In genomic region chr21:23725576-23725975, GRCh38 we compare ENCODE assay signal across 26 cellular contexts.
DNase-seq lines count a peak whose midpoint lies in the region; ATAC-seq, FAIRE-seq and TF ChIP-seq lines count a peak whose summit lies in the region.
"Had no signal": no experiment of that assay in that cellular context is flagged by ENCODE, and none has a peak within 500 bp of the region (broad histone marks: within the 10 kb centered on the region; RNA-seq: fewer than 3 reads in every experiment).

No MANE protein-coding gene starts in this region.

- H2AFZ ChIP-seq in SK-N-SH (ENCODE audit: low read depth), result no peak overlapping the region

- FAIRE-seq in D721Med (lab: Jason Lieb, UNC), result no peak
- FAIRE-seq: G401.6 had no signal

- H3K4me3 ChIP-seq in SK-N-SH (ENCODE audit: low read depth in 2 of 2, low read length in 1 of 2), result no peak overlapping the region
- H3K4me3 ChIP-seq: esophagus squamous epithelium, SJCRH30, tibial artery had no signal

- no peaks in the 10 kb centered on the region for H3K79me2 ChIP-seq in SK-N-SH (ENCODE audit: insufficient read depth)

- no peak overlapping the region for H3K27ac Mint-ChIP-seq in activated CD4-positive, alpha-beta T cell treated with anti-CD3 and anti-CD28 coated beads, Interleukin-2, amount 10 ng/mL, durations not matched to agents 7 days and 5 days
- H3K27ac Mint-ChIP-seq: activated naive CD8-positive, alpha-beta T cell treated with anti-CD3 and anti-CD28 coated beads for 36 hours; activated T-helper 1 cell treated with anti-CD3 and anti-CD28 coated beads, Interleukin-12 subunit alpha, Interleukin-12 subunit beta, Interleukin-2, Interleukin-4 antibody, amounts not matched to agents 30 ng/mL and 10 ng/mL and 1 ng/mL, durations not matched to agents 14 hours and 24 hours and 36 hours; nephron had no signal

- H3K9ac ChIP-seq in SK-N-SH, result no peak overlapping the region
- H3K9ac ChIP-seq: KMS-11 had no signal

- ATAC-seq in GM21529 (IDR thresholded peaks at IDR 0.05; ENCODE audit: unreplicated experiment), result no peak
- ATAC-seq: HCT116; stimulated activated naive CD8-positive, alpha-beta T cell treated with anti-CD3 and anti-CD28 coated beads, Interleukin-15, Interleukin-2, amounts not matched to agents 100 U/mL and 50 U/mL, for 24 hours had no signal

- no peak overlapping the region for H3K4me3 Mint-ChIP-seq in activated CD4-positive, alpha-beta T cell treated with anti-CD3 and anti-CD28 coated beads, Interleukin-2, amount 10 ng/mL, durations not matched to agents 7 days and 5 days
- H3K4me3 Mint-ChIP-seq: activated naive CD8-positive, alpha-beta T cell treated with anti-CD3 and anti-CD28 coated beads for 36 hours; activated T-helper 1 cell treated with anti-CD3 and anti-CD28 coated beads, Interleukin-12 subunit alpha, Interleukin-12 subunit beta, Interleukin-2, Interleukin-4 antibody, amounts not matched to agents 30 ng/mL and 10 ng/mL and 1 ng/mL, durations not matched to agents 14 hours and 24 hours and 36 hours; nephron had no signal

- WGBS in SK-N-SH (ENCODE audit: low lambda C conversion rate), result 50% methylated on average over 3 of the region's 3 CpGs

- no peaks in the 10 kb centered on the region for H3K4me1 Mint-ChIP-seq in activated CD4-positive, alpha-beta T cell treated with anti-CD3 and anti-CD28 coated beads, Interleukin-2, amount 10 ng/mL, durations not matched to agents 7 days and 5 days
- H3K4me1 Mint-ChIP-seq: activated naive CD8-positive, alpha-beta T cell treated with anti-CD3 and anti-CD28 coated beads for 36 hours; nephron had no signal

- H3K27ac ChIP-seq in 22Rv1, result no peak overlapping the region
- no peak overlapping the region for H3K27ac ChIP-seq in SK-N-SH (ENCODE audit: low read depth in 2 of 2, low read length in 1 of 2)
- H3K27ac ChIP-seq: esophagus squamous epithelium, HL-60, KMS-11, SJCRH30, tibial artery had no signal

- CTCF ChIA-PET in SK-N-SH (lab: Yijun Ruan, JAX), result no interaction called here
- CTCF ChIA-PET in activated CD4-positive, alpha-beta T cell treated with anti-CD3 and anti-CD28 coated beads, Interleukin-2, amount 10 ng/mL, durations not matched to agents 7 days and 5 days (lab: Charles Lee), result no interaction called here

- no peak for TF ChIP-seq EP300 in Ishikawa (IDR thresholded peaks at IDR 0.05; ENCODE audit: borderline replicate concordance)
- no peak for TF ChIP-seq EP300 in SK-N-SH (IDR thresholded peaks at IDR 0.05; ENCODE audit: borderline replicate concordance in 1 of 2, low read depth in 1 of 2, low read length in 1 of 2)

- H3K36me3 Mint-ChIP-seq in activated CD4-positive, alpha-beta T cell treated with anti-CD3 and anti-CD28 coated beads, Interleukin-2, amount 10 ng/mL, durations not matched to agents 7 days and 5 days (ENCODE audit: low read depth), result no peaks in the 10 kb centered on the region
- H3K36me3 Mint-ChIP-seq: activated naive CD8-positive, alpha-beta T cell treated with anti-CD3 and anti-CD28 coated beads for 36 hours had no signal

- no peaks in the 10 kb centered on the region for H3K27me3 ChIP-seq in SK-N-SH (ENCODE audit: insufficient read depth)
- H3K27me3 ChIP-seq: esophagus squamous epithelium, SJCRH30, tibial artery had no signal

- H3K9me2 ChIP-seq in SK-N-SH, result no peaks in the 10 kb centered on the region

- no peaks in the 10 kb centered on the region for H4K20me1 ChIP-seq in SK-N-SH (ENCODE audit: insufficient read depth)

- no peaks in the 10 kb centered on the region for H3K4me1 ChIP-seq in SK-N-SH (ENCODE audit: control insufficient read depth in 1 of 2, insufficient read depth in 2 of 2, low read depth in 1 of 2, low read length in 1 of 2)
- H3K4me1 ChIP-seq: esophagus squamous epithelium, SJCRH30, tibial artery had no signal

- TF ChIP-seq CTCF in 22Rv1 (IDR thresholded peaks at IDR 0.05) (peak; percentile 15; the same call in 1 of the 2 replicates), D721Med (IDR thresholded peaks at IDR 0.05; ENCODE audit: insufficient read depth, missing control alignments) (peak; percentile 13), SK-N-SH (IDR thresholded peaks at IDR 0.05) (no peak)

- peaks cover 3% of the 10 kb centered on the region for H3K9me3 Mint-ChIP-seq in activated CD4-positive, alpha-beta T cell treated with anti-CD3 and anti-CD28 coated beads, Interleukin-2, amount 10 ng/mL, durations not matched to agents 7 days and 5 days
- H3K9me3 Mint-ChIP-seq: activated naive CD8-positive, alpha-beta T cell treated with anti-CD3 and anti-CD28 coated beads for 36 hours; activated T-helper 1 cell treated with anti-CD3 and anti-CD28 coated beads, Interleukin-12 subunit alpha, Interleukin-12 subunit beta, Interleukin-2, Interleukin-4 antibody, amounts not matched to agents 30 ng/mL and 10 ng/mL and 1 ng/mL, durations not matched to agents 14 hours and 24 hours and 36 hours had no signal

- H3K36me3 ChIP-seq in SK-N-SH (replicated peaks in 1 of 2; ENCODE audit: control insufficient read depth in 1 of 2, insufficient read depth in 2 of 2, low read length in 1 of 2), result no peaks in the 10 kb centered on the region
- H3K36me3 ChIP-seq: esophagus squamous epithelium, SJCRH30, tibial artery had no signal

- POLR2A ChIA-PET in SK-N-SH (lab: Yijun Ruan, JAX), result no interaction called here
- POLR2A ChIA-PET in activated CD4-positive, alpha-beta T cell treated with anti-CD3 and anti-CD28 coated beads, Interleukin-2, amount 10 ng/mL, durations not matched to agents 7 days and 5 days (lab: Charles Lee), result no interaction called here

- H3K27me3 Mint-ChIP-seq in activated CD4-positive, alpha-beta T cell treated with anti-CD3 and anti-CD28 coated beads, Interleukin-2, amount 10 ng/mL, durations not matched to agents 7 days and 5 days, result no peaks in the 10 kb centered on the region

- H3F3A ChIP-seq in SK-N-SH (replicated peaks; ENCODE audit: insufficient read depth), result no peaks in the 10 kb centered on the region

- peak; percentile 21 for TF ChIP-seq RAD21 in Ishikawa (IDR thresholded peaks at IDR 0.05; ENCODE audit: low read depth)
- no peak for TF ChIP-seq RAD21 in SK-N-SH (IDR thresholded peaks at IDR 0.05; ENCODE audit: low read length)

- H3K4me2 ChIP-seq in SK-N-SH, result no peak overlapping the region
- H3K4me2 ChIP-seq: KMS-11 had no signal

- H3K9me3 ChIP-seq in SK-N-SH, result no peaks in the 10 kb centered on the region
- H3K9me3 ChIP-seq: SJCRH30, tibial artery had no signal

- no peak for DNase-seq in D721Med (ENCODE audit: insufficient read length, low spot score)
- DNase-seq in OCI-M1 (lab: John Stamatoyannopoulos, UW), result peak; percentile 48
- no peak for DNase-seq in putamen (ENCODE audit: low spot score)
- no peak for DNase-seq in SK-N-SH
- no peak for DNase-seq in activated CD4-positive, alpha-beta T cell treated with anti-CD3 and anti-CD28 coated beads, Interleukin-2, amount 10 ng/mL, durations not matched to agents 7 days and 5 days
- DNase-seq: activated naive CD8-positive, alpha-beta T cell treated with anti-CD3 and anti-CD28 coated beads for 36 hours; COR-L47; effector memory CD4-positive, alpha-beta T cell; esophagus squamous epithelium; NCI-H1417; NCI-H226; posterior cingulate gyrus; stimulated activated CD4-positive, alpha-beta T cell treated with anti-CD3 and anti-CD28 coated beads, Interleukin-1b, Interleukin-23, amount 100 ng/mL, for 48 hours; stimulated activated naive CD8-positive, alpha-beta T cell treated with anti-CD3 and anti-CD28 coated beads, Interleukin-15, Interleukin-2, amounts not matched to agents 100 U/mL and 50 U/mL, for 24 hours; T1000; tibial artery had no signal

TF ChIP-seq in Ishikawa, 13 proteins besides CTCF, POLR2A, EP300 and RAD21 (continues in another document):
- TF ChIP-seq EGR1 (IDR thresholded peaks at IDR 0.05) (no peak), YY1 (IDR thresholded peaks at IDR 0.05; ENCODE audit: low read depth) (no peak)

TF ChIP-seq in SK-N-SH, 30 proteins besides CTCF, POLR2A, EP300 and RAD21:
- TF ChIP-seq, protein P1, sequence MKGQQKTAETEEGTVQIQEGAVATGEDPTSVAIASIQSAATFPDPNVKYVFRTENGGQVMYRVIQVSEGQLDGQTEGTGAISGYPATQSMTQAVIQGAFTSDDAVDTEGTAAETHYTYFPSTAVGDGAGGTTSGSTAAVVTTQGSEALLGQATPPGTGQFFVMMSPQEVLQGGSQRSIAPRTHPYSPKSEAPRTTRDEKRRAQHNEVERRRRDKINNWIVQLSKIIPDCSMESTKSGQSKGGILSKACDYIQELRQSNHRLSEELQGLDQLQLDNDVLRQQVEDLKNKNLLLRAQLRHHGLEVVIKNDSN (IDR thresholded peaks at IDR 0.05; ENCODE audit: borderline replicate concordance, low read depth), result no peak
- TF ChIP-seq JUND (IDR thresholded peaks at IDR 0.05), result no peak
- no peak for TF ChIP-seq FOSL2 (IDR thresholded peaks at IDR 0.05; ENCODE audit: borderline replicate concordance, low read depth)
- TF ChIP-seq YY1 (IDR thresholded peaks at IDR 0.05; ENCODE audit: low read depth), result no peak
- TF ChIP-seq SMC3 (IDR thresholded peaks at IDR 0.05; ENCODE audit: low read depth, low read length), result no peak
- TF ChIP-seq MXI1 (IDR thresholded peaks at IDR 0.05; ENCODE audit: low read depth, low read length), result no peak
- TF ChIP-seq GABPA (IDR thresholded peaks at IDR 0.05; ENCODE audit: low read depth), result no peak
